ENCODE assay signal across 1 cellular context in the genomic region with DNA sequence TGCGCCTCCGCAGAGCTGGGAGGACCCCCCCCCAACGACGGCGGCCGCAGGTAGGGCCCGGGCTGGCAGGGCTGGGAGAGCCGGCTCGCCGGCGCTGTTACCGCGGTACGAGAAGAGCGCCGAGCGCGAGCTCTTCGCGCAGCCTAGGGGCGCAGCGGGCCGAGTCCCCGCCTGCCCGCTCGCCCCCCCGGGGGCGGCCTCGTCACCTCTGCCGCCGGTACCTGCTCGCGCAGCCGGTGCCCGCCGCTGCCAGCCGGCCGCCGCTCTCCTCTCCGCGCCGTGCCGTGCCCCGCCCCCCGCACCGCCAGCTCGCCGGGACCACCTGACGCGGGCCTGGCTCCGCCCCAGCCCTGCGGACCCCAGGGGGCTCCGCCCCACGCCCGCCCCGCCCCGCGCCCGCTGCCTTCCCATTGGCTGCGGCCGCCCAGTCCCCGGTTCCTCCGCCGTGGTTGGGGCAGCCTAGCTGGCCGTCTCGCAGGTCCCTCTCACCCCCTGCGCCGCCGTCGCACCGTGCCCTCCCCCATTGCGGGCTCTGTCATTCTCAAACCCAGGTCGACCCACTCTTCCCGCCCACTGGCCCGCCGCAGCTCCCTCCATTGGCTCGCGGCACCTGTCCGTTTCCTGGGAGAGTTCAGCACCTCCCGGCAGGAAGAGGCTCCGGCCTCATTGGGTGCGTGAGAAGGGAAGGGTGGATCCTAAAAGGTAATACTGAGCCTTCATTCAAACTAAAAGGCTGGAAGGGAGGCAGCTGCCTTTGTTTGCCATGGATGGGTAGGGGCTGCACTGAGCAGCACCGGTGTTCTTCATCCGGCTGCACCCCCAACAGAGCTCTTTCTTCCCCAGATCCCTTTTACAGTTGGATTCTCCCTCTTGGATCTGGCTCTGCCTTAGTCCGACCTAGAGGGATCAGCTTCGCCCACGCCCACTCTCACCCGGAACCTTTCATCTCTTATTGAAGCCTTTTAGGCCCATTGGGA.
A peak's percentile ranks its signal among the peaks of the same experiment; 100 is the strongest.
TF ChIP-seq lines count a peak whose summit lies in the region.

TSS of gene MAP3K9 (minus strand) at position 276 of the 977 bp plus-strand sequence. CDS start 342 bp downstream, outside the sequence.

TF ChIP-seq in HepG2, 621 proteins besides CTCF, POLR2A, EP300 and RAD21 (continued from another document and continues in another):
- TF ChIP-seq THAP9 (CRISPR knock-in tag; IDR thresholded peaks at IDR 0.05; ENCODE audit: borderline replicate concordance) (no peak), NR2F1 (CRISPR knock-in tag; IDR thresholded peaks at IDR 0.05) (no peak), SSRP1 (CRISPR knock-in tag; IDR thresholded peaks at IDR 0.05) (no peak), SRF (IDR thresholded peaks at IDR 0.05; ENCODE audit: low read depth, low read length) (no peak), TOPORS (CRISPR knock-in tag; IDR thresholded peaks at IDR 0.05) (no peak), ZNF382 (CRISPR knock-in tag; IDR thresholded peaks at IDR 0.05; ENCODE audit: borderline replicate concordance) (no peak), RBM39 (IDR thresholded peaks at IDR 0.05; ENCODE audit: low read depth, low read length, poor library complexity, severe bottlenecking) (peak; percentile 26), GABPB1 (CRISPR knock-in tag; IDR thresholded peaks at IDR 0.05) (peak; percentile 79), ZNF607 (CRISPR knock-in tag; IDR thresholded peaks at IDR 0.05; ENCODE audit: borderline replicate concordance) (0 out of 2 replicates have a peak, but pooled peaks have one; percentile 11), RFXAP (CRISPR knock-in tag; IDR thresholded peaks at IDR 0.05; ENCODE audit: borderline replicate concordance) (peak; percentile 49; the same call in 1 of the 2 replicates), SALL1 (CRISPR knock-in tag; IDR thresholded peaks at IDR 0.05) (peak; percentile 27), FOXA3 (CRISPR knock-in tag; IDR thresholded peaks at IDR 0.05) (no peak), KDM5B (CRISPR knock-in tag; IDR thresholded peaks at IDR 0.05; ENCODE audit: borderline replicate concordance) (no peak), RFX5 (IDR thresholded peaks at IDR 0.05; ENCODE audit: low read depth, low read length) (0 out of 2 replicates have a peak, but pooled peaks have one; percentile 13), SPEN (CRISPR knock-in tag; IDR thresholded peaks at IDR 0.05; ENCODE audit: low read depth) (no peak), DPF2 (CRISPR knock-in tag; IDR thresholded peaks at IDR 0.05; ENCODE audit: borderline replicate concordance, low read depth) (no peak), MEF2D (CRISPR knock-in tag; IDR thresholded peaks at IDR 0.05) (no peak), ZNF274 (CRISPR knock-in tag; IDR thresholded peaks at IDR 0.05) (no peak), HDAC6 (IDR thresholded peaks at IDR 0.05; ENCODE audit: low read depth, low read length) (no peak), TMF1 (CRISPR knock-in tag; IDR thresholded peaks at IDR 0.05; ENCODE audit: low read depth) (no peak), ZBTB3 (CRISPR knock-in tag; IDR thresholded peaks at IDR 0.05; ENCODE audit: borderline replicate concordance, low read depth) (no peak), U2AF1 (optimal IDR thresholded peaks at IDR 0.05; ENCODE audit: low read depth, low read length) (no peak), ZMAT3 (CRISPR knock-in tag; conservative IDR thresholded peaks at IDR 0.05) (no peak; the same call in 1 of the 2 replicates), TCF7L2 (IDR thresholded peaks at IDR 0.05; ENCODE audit: low read depth, low read length) (no peak), ATF3 (CRISPR knock-in tag; IDR thresholded peaks at IDR 0.05) (no peak), RFX1 (IDR thresholded peaks at IDR 0.05) (no peak), KLF6 (CRISPR knock-in tag; IDR thresholded peaks at IDR 0.05) (no peak), ZNF674 (CRISPR knock-in tag; IDR thresholded peaks at IDR 0.05; ENCODE audit: low read depth) (no peak), KDM2A (CRISPR knock-in tag; IDR thresholded peaks at IDR 0.05; ENCODE audit: borderline replicate concordance, low read depth) (peak; percentile 33; the same call in 1 of the 2 replicates), POGZ (CRISPR knock-in tag; IDR thresholded peaks at IDR 0.05) (0 out of 2 replicates have a peak, but pooled peaks have one; percentile 36), ZNF552 (CRISPR knock-in tag; IDR thresholded peaks at IDR 0.05; ENCODE audit: borderline replicate concordance) (no peak), TBX3 (IDR thresholded peaks at IDR 0.05; ENCODE audit: borderline replicate concordance) (0 out of 2 replicates have a peak, but pooled peaks have one; percentile 6), ZNF746 (CRISPR knock-in tag; IDR thresholded peaks at IDR 0.05) (no peak), KLF16 (CRISPR knock-in tag; IDR thresholded peaks at IDR 0.05) (no peak)
- TF ChIP-seq, protein P1, sequence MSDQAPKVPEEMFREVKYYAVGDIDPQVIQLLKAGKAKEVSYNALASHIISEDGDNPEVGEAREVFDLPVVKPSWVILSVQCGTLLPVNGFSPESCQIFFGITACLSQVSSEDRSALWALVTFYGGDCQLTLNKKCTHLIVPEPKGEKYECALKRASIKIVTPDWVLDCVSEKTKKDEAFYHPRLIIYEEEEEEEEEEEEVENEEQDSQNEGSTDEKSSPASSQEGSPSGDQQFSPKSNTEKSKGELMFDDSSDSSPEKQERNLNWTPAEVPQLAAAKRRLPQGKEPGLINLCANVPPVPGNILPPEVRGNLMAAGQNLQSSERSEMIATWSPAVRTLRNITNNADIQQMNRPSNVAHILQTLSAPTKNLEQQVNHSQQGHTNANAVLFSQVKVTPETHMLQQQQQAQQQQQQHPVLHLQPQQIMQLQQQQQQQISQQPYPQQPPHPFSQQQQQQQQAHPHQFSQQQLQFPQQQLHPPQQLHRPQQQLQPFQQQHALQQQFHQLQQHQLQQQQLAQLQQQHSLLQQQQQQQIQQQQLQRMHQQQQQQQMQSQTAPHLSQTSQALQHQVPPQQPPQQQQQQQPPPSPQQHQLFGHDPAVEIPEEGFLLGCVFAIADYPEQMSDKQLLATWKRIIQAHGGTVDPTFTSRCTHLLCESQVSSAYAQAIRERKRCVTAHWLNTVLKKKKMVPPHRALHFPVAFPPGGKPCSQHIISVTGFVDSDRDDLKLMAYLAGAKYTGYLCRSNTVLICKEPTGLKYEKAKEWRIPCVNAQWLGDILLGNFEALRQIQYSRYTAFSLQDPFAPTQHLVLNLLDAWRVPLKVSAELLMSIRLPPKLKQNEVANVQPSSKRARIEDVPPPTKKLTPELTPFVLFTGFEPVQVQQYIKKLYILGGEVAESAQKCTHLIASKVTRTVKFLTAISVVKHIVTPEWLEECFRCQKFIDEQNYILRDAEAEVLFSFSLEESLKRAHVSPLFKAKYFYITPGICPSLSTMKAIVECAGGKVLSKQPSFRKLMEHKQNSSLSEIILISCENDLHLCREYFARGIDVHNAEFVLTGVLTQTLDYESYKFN (CRISPR knock-in tag; conservative IDR thresholded peaks at IDR 0.05), result peak; percentile 35; the same call in 1 of the 2 replicates
- TF ChIP-seq, protein P2, sequence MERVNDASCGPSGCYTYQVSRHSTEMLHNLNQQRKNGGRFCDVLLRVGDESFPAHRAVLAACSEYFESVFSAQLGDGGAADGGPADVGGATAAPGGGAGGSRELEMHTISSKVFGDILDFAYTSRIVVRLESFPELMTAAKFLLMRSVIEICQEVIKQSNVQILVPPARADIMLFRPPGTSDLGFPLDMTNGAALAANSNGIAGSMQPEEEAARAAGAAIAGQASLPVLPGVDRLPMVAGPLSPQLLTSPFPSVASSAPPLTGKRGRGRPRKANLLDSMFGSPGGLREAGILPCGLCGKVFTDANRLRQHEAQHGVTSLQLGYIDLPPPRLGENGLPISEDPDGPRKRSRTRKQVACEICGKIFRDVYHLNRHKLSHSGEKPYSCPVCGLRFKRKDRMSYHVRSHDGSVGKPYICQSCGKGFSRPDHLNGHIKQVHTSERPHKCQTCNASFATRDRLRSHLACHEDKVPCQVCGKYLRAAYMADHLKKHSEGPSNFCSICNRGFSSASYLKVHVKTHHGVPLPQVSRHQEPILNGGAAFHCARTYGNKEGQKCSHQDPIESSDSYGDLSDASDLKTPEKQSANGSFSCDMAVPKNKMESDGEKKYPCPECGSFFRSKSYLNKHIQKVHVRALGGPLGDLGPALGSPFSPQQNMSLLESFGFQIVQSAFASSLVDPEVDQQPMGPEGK (CRISPR knock-in tag; IDR thresholded peaks at IDR 0.05), result peak; percentile 69; the same call in 1 of the 2 replicates
- TF ChIP-seq, protein P3, sequence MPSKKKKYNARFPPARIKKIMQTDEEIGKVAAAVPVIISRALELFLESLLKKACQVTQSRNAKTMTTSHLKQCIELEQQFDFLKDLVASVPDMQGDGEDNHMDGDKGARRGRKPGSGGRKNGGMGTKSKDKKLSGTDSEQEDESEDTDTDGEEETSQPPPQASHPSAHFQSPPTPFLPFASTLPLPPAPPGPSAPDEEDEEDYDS (CRISPR knock-in tag; IDR thresholded peaks at IDR 0.05), result peak; percentile 91
- TF ChIP-seq, protein P4, sequence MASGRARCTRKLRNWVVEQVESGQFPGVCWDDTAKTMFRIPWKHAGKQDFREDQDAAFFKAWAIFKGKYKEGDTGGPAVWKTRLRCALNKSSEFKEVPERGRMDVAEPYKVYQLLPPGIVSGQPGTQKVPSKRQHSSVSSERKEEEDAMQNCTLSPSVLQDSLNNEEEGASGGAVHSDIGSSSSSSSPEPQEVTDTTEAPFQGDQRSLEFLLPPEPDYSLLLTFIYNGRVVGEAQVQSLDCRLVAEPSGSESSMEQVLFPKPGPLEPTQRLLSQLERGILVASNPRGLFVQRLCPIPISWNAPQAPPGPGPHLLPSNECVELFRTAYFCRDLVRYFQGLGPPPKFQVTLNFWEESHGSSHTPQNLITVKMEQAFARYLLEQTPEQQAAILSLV (CRISPR knock-in tag; IDR thresholded peaks at IDR 0.05; ENCODE audit: borderline replicate concordance), result no peak
- TF ChIP-seq, protein P5, sequence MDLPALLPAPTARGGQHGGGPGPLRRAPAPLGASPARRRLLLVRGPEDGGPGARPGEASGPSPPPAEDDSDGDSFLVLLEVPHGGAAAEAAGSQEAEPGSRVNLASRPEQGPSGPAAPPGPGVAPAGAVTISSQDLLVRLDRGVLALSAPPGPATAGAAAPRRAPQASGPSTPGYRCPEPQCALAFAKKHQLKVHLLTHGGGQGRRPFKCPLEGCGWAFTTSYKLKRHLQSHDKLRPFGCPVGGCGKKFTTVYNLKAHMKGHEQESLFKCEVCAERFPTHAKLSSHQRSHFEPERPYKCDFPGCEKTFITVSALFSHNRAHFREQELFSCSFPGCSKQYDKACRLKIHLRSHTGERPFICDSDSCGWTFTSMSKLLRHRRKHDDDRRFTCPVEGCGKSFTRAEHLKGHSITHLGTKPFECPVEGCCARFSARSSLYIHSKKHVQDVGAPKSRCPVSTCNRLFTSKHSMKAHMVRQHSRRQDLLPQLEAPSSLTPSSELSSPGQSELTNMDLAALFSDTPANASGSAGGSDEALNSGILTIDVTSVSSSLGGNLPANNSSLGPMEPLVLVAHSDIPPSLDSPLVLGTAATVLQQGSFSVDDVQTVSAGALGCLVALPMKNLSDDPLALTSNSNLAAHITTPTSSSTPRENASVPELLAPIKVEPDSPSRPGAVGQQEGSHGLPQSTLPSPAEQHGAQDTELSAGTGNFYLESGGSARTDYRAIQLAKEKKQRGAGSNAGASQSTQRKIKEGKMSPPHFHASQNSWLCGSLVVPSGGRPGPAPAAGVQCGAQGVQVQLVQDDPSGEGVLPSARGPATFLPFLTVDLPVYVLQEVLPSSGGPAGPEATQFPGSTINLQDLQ (CRISPR knock-in tag; IDR thresholded peaks at IDR 0.05), result no peak
- TF ChIP-seq, protein P6, sequence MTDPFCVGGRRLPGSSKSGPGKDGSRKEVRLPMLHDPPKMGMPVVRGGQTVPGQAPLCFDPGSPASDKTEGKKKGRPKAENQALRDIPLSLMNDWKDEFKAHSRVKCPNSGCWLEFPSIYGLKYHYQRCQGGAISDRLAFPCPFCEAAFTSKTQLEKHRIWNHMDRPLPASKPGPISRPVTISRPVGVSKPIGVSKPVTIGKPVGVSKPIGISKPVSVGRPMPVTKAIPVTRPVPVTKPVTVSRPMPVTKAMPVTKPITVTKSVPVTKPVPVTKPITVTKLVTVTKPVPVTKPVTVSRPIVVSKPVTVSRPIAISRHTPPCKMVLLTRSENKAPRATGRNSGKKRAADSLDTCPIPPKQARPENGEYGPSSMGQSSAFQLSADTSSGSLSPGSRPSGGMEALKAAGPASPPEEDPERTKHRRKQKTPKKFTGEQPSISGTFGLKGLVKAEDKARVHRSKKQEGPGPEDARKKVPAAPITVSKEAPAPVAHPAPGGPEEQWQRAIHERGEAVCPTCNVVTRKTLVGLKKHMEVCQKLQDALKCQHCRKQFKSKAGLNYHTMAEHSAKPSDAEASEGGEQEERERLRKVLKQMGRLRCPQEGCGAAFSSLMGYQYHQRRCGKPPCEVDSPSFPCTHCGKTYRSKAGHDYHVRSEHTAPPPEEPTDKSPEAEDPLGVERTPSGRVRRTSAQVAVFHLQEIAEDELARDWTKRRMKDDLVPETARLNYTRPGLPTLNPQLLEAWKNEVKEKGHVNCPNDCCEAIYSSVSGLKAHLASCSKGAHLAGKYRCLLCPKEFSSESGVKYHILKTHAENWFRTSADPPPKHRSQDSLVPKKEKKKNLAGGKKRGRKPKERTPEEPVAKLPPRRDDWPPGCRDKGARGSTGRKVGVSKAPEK (CRISPR knock-in tag; IDR thresholded peaks at IDR 0.05; ENCODE audit: borderline replicate concordance), result no peak
- TF ChIP-seq, protein P7, sequence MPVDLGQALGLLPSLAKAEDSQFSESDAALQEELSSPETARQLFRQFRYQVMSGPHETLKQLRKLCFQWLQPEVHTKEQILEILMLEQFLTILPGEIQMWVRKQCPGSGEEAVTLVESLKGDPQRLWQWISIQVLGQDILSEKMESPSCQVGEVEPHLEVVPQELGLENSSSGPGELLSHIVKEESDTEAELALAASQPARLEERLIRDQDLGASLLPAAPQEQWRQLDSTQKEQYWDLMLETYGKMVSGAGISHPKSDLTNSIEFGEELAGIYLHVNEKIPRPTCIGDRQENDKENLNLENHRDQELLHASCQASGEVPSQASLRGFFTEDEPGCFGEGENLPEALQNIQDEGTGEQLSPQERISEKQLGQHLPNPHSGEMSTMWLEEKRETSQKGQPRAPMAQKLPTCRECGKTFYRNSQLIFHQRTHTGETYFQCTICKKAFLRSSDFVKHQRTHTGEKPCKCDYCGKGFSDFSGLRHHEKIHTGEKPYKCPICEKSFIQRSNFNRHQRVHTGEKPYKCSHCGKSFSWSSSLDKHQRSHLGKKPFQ (CRISPR knock-in tag; IDR thresholded peaks at IDR 0.05; ENCODE audit: insufficient replicate concordance), result no peak
